Comparison of ENCODE assay signal across 18 cellular contexts in genomic region chr7:81064446-81064845, GRCh38.
A peak's percentile ranks its signal among the peaks of the same experiment; 100 is the strongest.
DNase-seq lines count a peak whose midpoint lies in the region; ATAC-seq and TF ChIP-seq lines count a peak whose summit lies in the region.
"Had no signal": no experiment of that assay in that cellular context is flagged by ENCODE, and none has a peak within 500 bp of the region (broad histone marks: within the 10 kb centered on the region; RNA-seq: fewer than 3 reads in every experiment).

No MANE protein-coding gene starts in this region.

- H3K9me3 ChIP-seq in cardiac muscle cell (ENCODE audit: low read depth) (no peaks in the 10 kb centered on the region), colonic mucosa (no peaks in the 10 kb centered on the region), vagina (no peaks in the 10 kb centered on the region)
- H3K9me3 ChIP-seq: tibial nerve had no signal

- TF ChIP-seq POLR2A in vagina (IDR thresholded peaks at IDR 0.05): no peak

- H3K27ac ChIP-seq in cardiac muscle cell: peak overlapping the region; percentile 70
- no peak overlapping the region for H3K27ac ChIP-seq in colonic mucosa
- peak overlapping the region; percentile 31 for H3K27ac ChIP-seq in vagina

- no peak overlapping the region for H3K4me3 ChIP-seq in cardiac muscle cell
- no peak overlapping the region for H3K4me3 ChIP-seq in colonic mucosa
- H3K4me3 ChIP-seq in vagina: no peak overlapping the region
- H3K4me3 ChIP-seq: tibial nerve had no signal

- no peaks in the 10 kb centered on the region for H3K36me3 Mint-ChIP-seq in neural crest cell (ENCODE audit: low read depth)
- H3K36me3 Mint-ChIP-seq: naive thymus-derived CD4-positive, alpha-beta T cell had no signal

- H3K36me3 ChIP-seq in cardiac muscle cell (no peaks in the 10 kb centered on the region), colonic mucosa (no peaks in the 10 kb centered on the region), vagina (no peaks in the 10 kb centered on the region)
- H3K36me3 ChIP-seq: tibial nerve had no signal

- DNase-seq in cardiac muscle cell (ENCODE audit: low read depth in 1 of 2, low spot score in 1 of 2) (peak; percentile 14 to 72), cardiac septum (ENCODE audit: low spot score) (no peak), colonic mucosa (peak; percentile 23), neural crest cell (ENCODE audit: low read depth, low spot score) (peak; percentile 4), vagina (ENCODE audit: extremely low spot score in 2 of 2) (no peak), EL (no peak), NCI-H2029 (lab: John Stamatoyannopoulos, UW) (no peak)
- DNase-seq: activated CD8-positive, alpha-beta T cell treated with anti-CD3 and anti-CD28 coated beads for 36 hours; dermis blood vessel endothelial cell; hypothalamus; MM.1S; naive thymus-derived CD4-positive, alpha-beta T cell; NCI-H2081 treated with DMSO at 0.1 percent for 48 hours; stimulated activated CD4-positive, alpha-beta T cell treated with anti-CD3 and anti-CD28 coated beads, Interleukin-4, amount 100 ng/mL, for 1 hour had no signal

- no peaks in the 10 kb centered on the region for H3K9me3 Mint-ChIP-seq in neural crest cell
- H3K9me3 Mint-ChIP-seq: activated CD8-positive, alpha-beta T cell treated with anti-CD3 and anti-CD28 coated beads for 36 hours had no signal

- ATAC-seq in GM21367 (IDR thresholded peaks at IDR 0.05; ENCODE audit: unreplicated experiment): no peak
- ATAC-seq: activated CD8-positive, alpha-beta T cell treated with anti-CD3 and anti-CD28 coated beads for 36 hours; esophagus mucosa; left lobe of liver; naive thymus-derived CD4-positive, alpha-beta T cell had no signal

- intact Hi-C loops in cardiac septum (cut with DNase I): no loop called here
- intact Hi-C loops in colonic mucosa (cut with DNase I): no loop called here
- intact Hi-C loops in vagina (cut with DNase I): no loop called here

- peaks cover 33% of the 10 kb centered on the region for H3K4me1 Mint-ChIP-seq in neural crest cell
- H3K4me1 Mint-ChIP-seq: naive thymus-derived CD4-positive, alpha-beta T cell had no signal

- H3K27me3 Mint-ChIP-seq in neural crest cell (ENCODE audit: low read depth): no peaks in the 10 kb centered on the region
- H3K27me3 Mint-ChIP-seq: activated CD8-positive, alpha-beta T cell treated with anti-CD3 and anti-CD28 coated beads for 36 hours; naive thymus-derived CD4-positive, alpha-beta T cell had no signal

- H3K9ac ChIP-seq in colonic mucosa (ENCODE audit: low read depth in 2 of 2, low read length in 2 of 2): no peak overlapping the region

- H3K4me3 Mint-ChIP-seq in neural crest cell: peak overlapping the region; percentile 10
- H3K4me3 Mint-ChIP-seq: activated CD8-positive, alpha-beta T cell treated with anti-CD3 and anti-CD28 coated beads for 36 hours; naive thymus-derived CD4-positive, alpha-beta T cell had no signal

- no peaks in the 10 kb centered on the region for H3K27me3 ChIP-seq in cardiac muscle cell
- no peaks in the 10 kb centered on the region for H3K27me3 ChIP-seq in colonic mucosa
- no peaks in the 10 kb centered on the region for H3K27me3 ChIP-seq in vagina
- H3K27me3 ChIP-seq: tibial nerve had no signal

- TF ChIP-seq CTCF in cardiac muscle cell (IDR thresholded peaks at IDR 0.05; ENCODE audit: low read depth, low read length) (no peak), colonic mucosa (IDR thresholded peaks at IDR 0.05) (no peak), neural crest cell (conservative IDR thresholded peaks at IDR 0.05) (no peak), vagina (IDR thresholded peaks at IDR 0.05) (no peak)

- peak overlapping the region; percentile 95 for H3K27ac Mint-ChIP-seq in neural crest cell (ENCODE audit: unreplicated experiment)
- H3K27ac Mint-ChIP-seq: activated CD8-positive, alpha-beta T cell treated with anti-CD3 and anti-CD28 coated beads for 36 hours; naive thymus-derived CD4-positive, alpha-beta T cell had no signal

- H3K4me1 ChIP-seq in cardiac muscle cell (ENCODE audit: low read depth) (peaks cover 24% of the 10 kb centered on the region), colonic mucosa (no peaks in the 10 kb centered on the region), vagina (peaks cover 11% of the 10 kb centered on the region)

Comparison
In these comparisons a context has a peak if more than half of its experiments do, and no peak if none do; other contexts are left out.
1. DNase-seq: peak in cardiac muscle cell (2 of 2), colonic mucosa (single experiment) and neural crest cell (single experiment); none in cardiac septum (single experiment), vagina (0 of 2), EL (single experiment) and NCI-H2029 (single experiment).